26 cellular contexts compared by ENCODE assay signal in genomic region chr12:128557231-128557630, GRCh38.
"Had no signal": no experiment of that assay in that cellular context is flagged by ENCODE, and none has a peak within 500 bp of the region (broad histone marks: within the 10 kb centered on the region; RNA-seq: fewer than 3 reads in every experiment).

No MANE protein-coding gene starts in this region.

- H2AFZ ChIP-seq: neural progenitor cell, parathyroid adenoma had no signal

- H3K79me2 ChIP-seq: parathyroid adenoma had no signal

- H3K9ac ChIP-seq: neural progenitor cell, parathyroid adenoma had no signal

- H3K36me3 ChIP-seq: neural progenitor cell, ovary, right lobe of liver, sigmoid colon, suprapubic skin, tibial artery, transverse colon, upper lobe of left lung, uterus had no signal

- H3K4me1 ChIP-seq: neural progenitor cell, parathyroid adenoma, psoas muscle, right lobe of liver, sigmoid colon, suprapubic skin, testis, tibial artery, transverse colon, upper lobe of left lung, uterus had no signal

- H3K4me2 ChIP-seq: neural progenitor cell had no signal

- H3K27me3 ChIP-seq: ovary, right lobe of liver, suprapubic skin, testis, tibial artery, transverse colon, upper lobe of left lung, uterus had no signal

- H3K27ac ChIP-seq: neural progenitor cell, ovary, parathyroid adenoma, psoas muscle, right lobe of liver, sigmoid colon, suprapubic skin, testis, tibial artery, transverse colon, upper lobe of left lung, uterus had no signal

- DNase-seq: naive thymus-derived CD4-positive, alpha-beta T cell; natural killer cell; occipital lobe; ovary; psoas muscle; right cardiac atrium; right lobe of liver; sigmoid colon; small intestine; stimulated activated CD4-positive, alpha-beta T cell treated with anti-CD3 and anti-CD28 coated beads, Interleukin-15, amount 100 ng/mL, for 24 hours; stimulated activated CD4-positive, alpha-beta T cell treated with anti-CD3 and anti-CD28 coated beads, Interleukin-2, amount 100 ng/mL, for 24 hours; stimulated activated CD4-positive, alpha-beta T cell treated with anti-CD3 and anti-CD28 coated beads, Interleukin-2, amount 100 ng/mL, for 48 hours; stimulated activated CD4-positive, alpha-beta T cell treated with anti-CD3 and anti-CD28 coated beads, Interleukin-4, amount 100 ng/mL, for 24 hours; stimulated activated CD8-positive, alpha-beta memory T cell treated with anti-CD3 and anti-CD28 coated beads, Interleukin-4, amount 100 ng/mL, for 48 hours; stimulated activated naive CD4-positive, alpha-beta T cell; stimulated activated naive CD8-positive, alpha-beta T cell treated with anti-CD3 and anti-CD28 coated beads, Interleukin-15, amount 100 ng/mL, for 72 hours; stimulated activated naive CD8-positive, alpha-beta T cell treated with anti-CD3 and anti-CD28 coated beads, Interleukin-15, Interleukin-2, amounts not matched to agents 100 U/mL and 50 U/mL, for 24 hours; substantia nigra; testis; tibial artery; transverse colon; upper lobe of left lung; uterus had no signal

- H3K4me3 ChIP-seq: neural progenitor cell, ovary, psoas muscle, right lobe of liver, sigmoid colon, suprapubic skin, testis, tibial artery, transverse colon, upper lobe of left lung, uterus had no signal

- H3K9me3 ChIP-seq: ovary, psoas muscle, testis, tibial artery, uterus had no signal
